Comparison of ENCODE assay signal across 19 cellular contexts in genomic region chr1:53321776-53322602, GRCh38. TPM values are rescaled to one million over a fixed set of nuclear protein-coding genes. Genes with fewer than 3 reads are reported as not detected.
A peak's percentile ranks its signal among the peaks of the same experiment; 100 is the strongest.
DNase-seq lines count a peak whose midpoint lies in the region; ATAC-seq, FAIRE-seq and TF ChIP-seq lines count a peak whose summit lies in the region.
"Had no signal": no experiment of that assay in that cellular context is flagged by ENCODE, and none has a peak within 500 bp of the region (broad histone marks: within the 10 kb centered on the region; RNA-seq: fewer than 3 reads in every experiment).

No MANE protein-coding gene starts in this region.

- H3K9me3 Mint-ChIP-seq in activated CD4-positive, alpha-beta T cell treated with anti-CD3 and anti-CD28 coated beads for 36 hours (ENCODE audit: low read depth): no peaks in the 10 kb centered on the region
- H3K9me3 Mint-ChIP-seq in activated T-helper 2 cell treated with anti-CD3 and anti-CD28 coated beads, Interferon-gamma antibody, Interleukin-2, Interleukin-4, amounts not matched to agents 10 μg/mL and 5 μg/mL and 100 μg/mL, durations not matched to agents 14 hours and 24 hours and 36 hours: no peaks in the 10 kb centered on the region
- H3K9me3 Mint-ChIP-seq in neural progenitor cell: no peaks in the 10 kb centered on the region
- H3K9me3 Mint-ChIP-seq in progenitor cell of endocrine pancreas (ENCODE audit: low read depth): no peaks in the 10 kb centered on the region
- H3K9me3 Mint-ChIP-seq: CD4-positive, CD25-positive, alpha-beta regulatory T cell; naive thymus-derived CD4-positive, alpha-beta T cell had no signal

- TF ChIP-seq CTCF in D721Med (IDR thresholded peaks at IDR 0.05; ENCODE audit: insufficient read depth, missing control alignments) (no peak), neural progenitor cell (IDR thresholded peaks at IDR 0.05) (no peak), progenitor cell of endocrine pancreas (IDR thresholded peaks at IDR 0.05; ENCODE audit: unreplicated experiment) (no peak)

- H3K27me3 ChIP-seq in neural progenitor cell: no peaks in the 10 kb centered on the region

- no peak overlapping the region for H3K27ac ChIP-seq in neural progenitor cell

- H3K79me2 ChIP-seq in neural progenitor cell (ENCODE audit: low read depth): peaks cover 79% of the 10 kb centered on the region

- no peaks in the 10 kb centered on the region for H3K9me3 ChIP-seq in neural progenitor cell (ENCODE audit: low read depth)

- no peak for DNase-seq in activated CD4-positive, alpha-beta T cell treated with anti-CD3 and anti-CD28 coated beads for 36 hours
- DNase-seq in activated CD4-positive, alpha-beta T cell treated with anti-CD3 and anti-CD28 coated beads for 4 hours: no peak
- DNase-seq in D721Med (ENCODE audit: insufficient read length, low spot score) (peak; percentile 80), neural progenitor cell (ENCODE audit: low spot score) (no peak), DMS153 treated with DMSO at 0.1 percent for 48 hours (lab: John Stamatoyannopoulos, UW; ENCODE audit: unreplicated experiment) (no peak), progenitor cell of endocrine pancreas (ENCODE audit: low spot score, unreplicated experiment) (no peak), HT-29 (ENCODE audit: low spot score) (no peak)
- no peak for DNase-seq in activated T-helper 2 cell treated with anti-CD3 and anti-CD28 coated beads, Interferon-gamma antibody, Interleukin-2, Interleukin-4, amounts not matched to agents 10 μg/mL and 5 μg/mL and 100 μg/mL, durations not matched to agents 14 hours and 24 hours and 36 hours (ENCODE audit: low spot score)
- DNase-seq: activated gamma-delta T cell; amygdala; caudate nucleus; CD4-positive, CD25-positive, alpha-beta regulatory T cell; kidney glomerular epithelial cell; naive thymus-derived CD4-positive, alpha-beta T cell; NCI-H1092; NCI-H2029 treated with DMSO at 0.1 percent for 48 hours; NCI-H510A; SIG-M5 had no signal

- no peaks in the 10 kb centered on the region for H3K36me3 ChIP-seq in neural progenitor cell

- peaks cover 56% of the 10 kb centered on the region for H3K36me3 Mint-ChIP-seq in activated CD4-positive, alpha-beta T cell treated with anti-CD3 and anti-CD28 coated beads for 36 hours (ENCODE audit: low read depth)
- H3K36me3 Mint-ChIP-seq in activated T-helper 2 cell treated with anti-CD3 and anti-CD28 coated beads, Interferon-gamma antibody, Interleukin-2, Interleukin-4, amounts not matched to agents 10 μg/mL and 5 μg/mL and 100 μg/mL, durations not matched to agents 14 hours and 24 hours and 36 hours (ENCODE audit: low read depth): peaks cover 74% of the 10 kb centered on the region
- peaks cover 8% of the 10 kb centered on the region for H3K36me3 Mint-ChIP-seq in neural progenitor cell
- H3K36me3 Mint-ChIP-seq in progenitor cell of endocrine pancreas (ENCODE audit: insufficient read depth): no peaks in the 10 kb centered on the region

- H3K27ac Mint-ChIP-seq in activated CD4-positive, alpha-beta T cell treated with anti-CD3 and anti-CD28 coated beads for 36 hours: peak overlapping the region; percentile 26
- peak overlapping the region; percentile 11 for H3K27ac Mint-ChIP-seq in activated T-helper 2 cell treated with anti-CD3 and anti-CD28 coated beads, Interferon-gamma antibody, Interleukin-2, Interleukin-4, amounts not matched to agents 10 μg/mL and 5 μg/mL and 100 μg/mL, durations not matched to agents 14 hours and 24 hours and 36 hours
- H3K27ac Mint-ChIP-seq in neural progenitor cell: peak overlapping the region; percentile 14
- H3K27ac Mint-ChIP-seq in progenitor cell of endocrine pancreas: no peak overlapping the region

- H3F3A ChIP-seq in neural progenitor cell (ENCODE audit: low read depth): peaks cover 6% of the 10 kb centered on the region

- ATAC-seq in activated CD4-positive, alpha-beta T cell treated with anti-CD3 and anti-CD28 coated beads for 36 hours: no peak
- ATAC-seq: naive thymus-derived CD4-positive, alpha-beta T cell had no signal

- no peak overlapping the region for H3K9ac ChIP-seq in neural progenitor cell

- H3K4me2 ChIP-seq in neural progenitor cell: no peak overlapping the region

- POLR2A ChIA-PET in activated CD4-positive, alpha-beta T cell treated with anti-CD3 and anti-CD28 coated beads for 36 hours (lab: Charles Lee): no interaction called here

- CTCF ChIA-PET in activated CD4-positive, alpha-beta T cell treated with anti-CD3 and anti-CD28 coated beads for 36 hours (lab: Charles Lee): interaction anchor here (1.1 kb wide), 1 partner anchor 30 kb away, joined by 3 read pairs; no protein-coding TSS in a partner anchor

- peak; percentile 16 for FAIRE-seq in D721Med (lab: Jason Lieb, UNC)
- FAIRE-seq: frontal cortex had no signal

- peaks cover 15% of the 10 kb centered on the region for H3K4me1 ChIP-seq in neural progenitor cell

- H3K27me3 Mint-ChIP-seq in activated CD4-positive, alpha-beta T cell treated with anti-CD3 and anti-CD28 coated beads for 36 hours: no peaks in the 10 kb centered on the region
- no peaks in the 10 kb centered on the region for H3K27me3 Mint-ChIP-seq in activated T-helper 2 cell treated with anti-CD3 and anti-CD28 coated beads, Interferon-gamma antibody, Interleukin-2, Interleukin-4, amounts not matched to agents 10 μg/mL and 5 μg/mL and 100 μg/mL, durations not matched to agents 14 hours and 24 hours and 36 hours (ENCODE audit: low read depth)
- H3K27me3 Mint-ChIP-seq in neural progenitor cell (ENCODE audit: insufficient read depth, low read depth) (peaks cover 13% of the 10 kb centered on the region), progenitor cell of endocrine pancreas (peaks cover 39% of the 10 kb centered on the region)
- H3K27me3 Mint-ChIP-seq: CD4-positive, CD25-positive, alpha-beta regulatory T cell; naive thymus-derived CD4-positive, alpha-beta T cell had no signal

- no peak overlapping the region for H2AFZ ChIP-seq in neural progenitor cell (replicated peaks)

- H3K4me3 Mint-ChIP-seq in activated CD4-positive, alpha-beta T cell treated with anti-CD3 and anti-CD28 coated beads for 36 hours: no peak overlapping the region
- no peak overlapping the region for H3K4me3 Mint-ChIP-seq in activated T-helper 2 cell treated with anti-CD3 and anti-CD28 coated beads, Interferon-gamma antibody, Interleukin-2, Interleukin-4, amounts not matched to agents 10 μg/mL and 5 μg/mL and 100 μg/mL, durations not matched to agents 14 hours and 24 hours and 36 hours (ENCODE audit: low read depth)
- peak overlapping the region; percentile 16 for H3K4me3 Mint-ChIP-seq in neural progenitor cell
- H3K4me3 Mint-ChIP-seq in progenitor cell of endocrine pancreas (ENCODE audit: low read depth): no peak overlapping the region
- H3K4me3 Mint-ChIP-seq: naive thymus-derived CD4-positive, alpha-beta T cell had no signal

- peaks cover 57% of the 10 kb centered on the region for H4K20me1 ChIP-seq in neural progenitor cell (ENCODE audit: low read depth)

- peaks cover 19% of the 10 kb centered on the region for H3K4me1 Mint-ChIP-seq in activated CD4-positive, alpha-beta T cell treated with anti-CD3 and anti-CD28 coated beads for 36 hours
- H3K4me1 Mint-ChIP-seq in activated T-helper 2 cell treated with anti-CD3 and anti-CD28 coated beads, Interferon-gamma antibody, Interleukin-2, Interleukin-4, amounts not matched to agents 10 μg/mL and 5 μg/mL and 100 μg/mL, durations not matched to agents 14 hours and 24 hours and 36 hours (ENCODE audit: low read depth): peaks cover 34% of the 10 kb centered on the region
- H3K4me1 Mint-ChIP-seq in neural progenitor cell: peaks cover 33% of the 10 kb centered on the region
- peaks cover 4% of the 10 kb centered on the region for H3K4me1 Mint-ChIP-seq in progenitor cell of endocrine pancreas (ENCODE audit: low read depth)

- intact Hi-C loops in activated CD4-positive, alpha-beta T cell treated with anti-CD3 and anti-CD28 coated beads for 36 hours (cut with DNase I, micrococcal nuclease): loop anchor here in 1 of 2 experiments (10.0 kb wide), 1 partner anchor 767 kb away; the partner anchor contains the start of gene TUT4
- intact Hi-C loops in activated T-helper 2 cell treated with anti-CD3 and anti-CD28 coated beads, Interferon-gamma antibody, Interleukin-2, Interleukin-4, amounts not matched to agents 10 μg/mL and 5 μg/mL and 100 μg/mL, durations not matched to agents 14 hours and 24 hours and 36 hours (cut with micrococcal nuclease): loop anchor here (10.0 kb wide), 1 partner anchor 47 kb away; no protein-coding TSS in a partner anchor

- no peak overlapping the region for H3K4me3 ChIP-seq in neural progenitor cell

RNA-seq across cellular contexts. Expression of gene LRP8, which starts 5.9 kb away (rescaled TPM):
- 10 to 100 TPM; 40.6 to 46.5 TPM for total RNA-seq in activated CD4-positive, alpha-beta T cell treated with anti-CD3 and anti-CD28 coated beads for 36 hours
- total RNA-seq in activated T-helper 2 cell treated with anti-CD3 and anti-CD28 coated beads, Interferon-gamma antibody, Interleukin-2, Interleukin-4, amounts not matched to agents 10 μg/mL and 5 μg/mL and 100 μg/mL, durations not matched to agents 14 hours and 24 hours and 36 hours: 78.0 and 82.1 TPM in 2 replicates
- total RNA-seq in neural progenitor cell (ENCODE audit: low replicate concordance): 15.6 and 25.7 TPM in 2 replicates
- total RNA-seq in progenitor cell of endocrine pancreas: 4.4 and 5.2 TPM in 2 replicates
- total RNA-seq in HT-29 (2014; rRNA removed; shearing (Covaris generic)): 242 and 262 TPM in 2 replicates
